8 cellular contexts compared by ENCODE assay signal in the genomic region with DNA sequence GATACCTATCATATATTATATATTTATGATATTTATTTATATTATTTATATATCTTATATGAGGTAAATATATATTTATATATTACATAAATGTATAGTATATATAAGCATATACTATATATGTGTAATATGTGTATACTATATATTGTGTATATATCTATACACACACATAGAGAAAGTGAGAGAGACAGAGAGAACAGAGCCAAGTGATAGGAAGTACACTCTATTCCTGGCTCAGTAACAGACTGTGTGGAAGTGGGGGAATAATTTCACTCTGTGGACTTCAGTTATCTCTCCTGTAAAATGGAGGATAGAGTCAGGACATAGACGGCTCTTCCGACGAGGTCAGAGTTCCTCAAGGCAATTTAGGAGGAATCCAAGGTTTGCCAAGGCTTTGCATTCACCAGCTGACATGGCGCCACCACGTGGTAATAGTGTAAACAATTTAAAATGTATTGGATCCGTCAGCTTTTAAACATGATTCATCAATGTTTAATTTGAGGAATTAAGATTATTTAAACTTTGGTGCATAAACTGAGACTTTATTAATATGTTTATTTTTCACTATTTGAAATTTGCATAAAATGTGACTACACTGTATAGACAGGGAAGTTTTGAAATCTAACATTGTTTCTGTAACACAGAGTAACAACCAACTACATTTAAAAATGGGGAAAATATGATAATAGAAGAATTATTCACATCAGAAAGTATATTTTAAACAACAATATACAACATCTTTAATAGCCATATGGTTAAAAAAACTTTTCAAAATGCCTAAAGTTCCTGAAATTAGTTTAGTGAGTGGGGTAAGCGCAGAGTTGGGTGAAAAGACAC.
A peak's percentile ranks its signal among the peaks of the same experiment; 100 is the strongest.
DNase-seq lines count a peak whose midpoint lies in the region; ATAC-seq, FAIRE-seq and TF ChIP-seq lines count a peak whose summit lies in the region.

No MANE protein-coding gene starts in this region.

- no peak for TF ChIP-seq POLR2A in Peyer's patch (IDR thresholded peaks at IDR 0.05)

- H3K36me3 Mint-ChIP-seq in CD8-positive, alpha-beta memory T cell, result peaks cover 0 to 2% (median 0%) of the 10 kb centered on the region in 3 donors
- H3K36me3 Mint-ChIP-seq in activated naive CD8-positive, alpha-beta T cell treated with anti-CD3 and anti-CD28 coated beads for 36 hours, result no peaks in the 10 kb centered on the region

- H3K4me1 ChIP-seq in CD8-positive, alpha-beta memory T cell (ENCODE audit: insufficient read depth, low read length), result no peaks in the 10 kb centered on the region
- H3K4me1 ChIP-seq in Peyer's patch, result no peaks in the 10 kb centered on the region

- peak; percentile 81 for ATAC-seq in GM18868 (IDR thresholded peaks at IDR 0.05; ENCODE audit: unreplicated experiment)
- peak; percentile 56 for ATAC-seq in HG03469 (IDR thresholded peaks at IDR 0.05; ENCODE audit: unreplicated experiment)

- FAIRE-seq in HTR-8/SVneo (lab: Jason Lieb, UNC), result no peak

- CTCF ChIA-PET in CD8-positive, alpha-beta memory T cell (lab: Charles Lee), result no interaction called here

- no peaks in the 10 kb centered on the region for H3K9me3 ChIP-seq in CD8-positive, alpha-beta memory T cell (ENCODE audit: low read length)
- no peaks in the 10 kb centered on the region for H3K9me3 ChIP-seq in Peyer's patch

- peaks cover 3 to 30% of the 10 kb centered on the region in 2 donors for H3K27me3 Mint-ChIP-seq in CD8-positive, alpha-beta memory T cell
- peaks cover 16% of the 10 kb centered on the region for H3K27me3 Mint-ChIP-seq in activated naive CD8-positive, alpha-beta T cell treated with anti-CD3 and anti-CD28 coated beads for 36 hours

- no peak overlapping the region for H3K27ac ChIP-seq in CD8-positive, alpha-beta memory T cell (ENCODE audit: low read depth, low read length)
- H3K27ac ChIP-seq in Peyer's patch, result no peak overlapping the region

- peak overlapping the region in 2 of 7 donors; percentile 24 to 45 for H3K4me3 Mint-ChIP-seq in CD8-positive, alpha-beta memory T cell
- H3K4me3 Mint-ChIP-seq in activated naive CD8-positive, alpha-beta T cell treated with anti-CD3 and anti-CD28 coated beads for 36 hours, result no peak overlapping the region

- H3K27me3 ChIP-seq in CD8-positive, alpha-beta memory T cell (ENCODE audit: insufficient read depth, low read length, poor library complexity, severe bottlenecking), result peaks cover 6% of the 10 kb centered on the region
- no peaks in the 10 kb centered on the region for H3K27me3 ChIP-seq in Peyer's patch

- TF ChIP-seq CTCF in Peyer's patch (IDR thresholded peaks at IDR 0.05), result peak in 5 of 6 experiments; percentile 20 to 57 (median 41)

- peaks cover 2 to 4% (median 3%) of the 10 kb centered on the region in 3 donors for H3K4me1 Mint-ChIP-seq in CD8-positive, alpha-beta memory T cell
- no peaks in the 10 kb centered on the region for H3K4me1 Mint-ChIP-seq in activated naive CD8-positive, alpha-beta T cell treated with anti-CD3 and anti-CD28 coated beads for 36 hours

- no peaks in the 10 kb centered on the region for H3K36me3 ChIP-seq in CD8-positive, alpha-beta memory T cell (ENCODE audit: insufficient read depth, low read length)
- H3K36me3 ChIP-seq in Peyer's patch, result no peaks in the 10 kb centered on the region

- no peak overlapping the region for H3K4me3 ChIP-seq in CD8-positive, alpha-beta memory T cell (ENCODE audit: low read length)
- H3K4me3 ChIP-seq in Peyer's patch, result no peak overlapping the region

- H3K9me3 Mint-ChIP-seq in CD8-positive, alpha-beta memory T cell, result no peaks in the 10 kb centered on the region
- H3K9me3 Mint-ChIP-seq in activated naive CD8-positive, alpha-beta T cell treated with anti-CD3 and anti-CD28 coated beads for 36 hours, result no peaks in the 10 kb centered on the region

- peak overlapping the region in 1 of 8 donors; percentile 40 for H3K27ac Mint-ChIP-seq in CD8-positive, alpha-beta memory T cell
- no peak overlapping the region for H3K27ac Mint-ChIP-seq in activated naive CD8-positive, alpha-beta T cell treated with anti-CD3 and anti-CD28 coated beads for 36 hours

- DNase-seq in CD8-positive, alpha-beta memory T cell, result peak; percentile 11 to 56 (median 22)
- DNase-seq in Peyer's patch, result peak in 2 of 3 donors; percentile 43 to 75
- peak; percentile 23 for DNase-seq in activated naive CD8-positive, alpha-beta T cell treated with anti-CD3 and anti-CD28 coated beads for 36 hours
- peak; percentile 40 for DNase-seq in iPS DF 19.7 (ENCODE audit: low read depth, low spot score)
- peak; percentile 11 for DNase-seq in stimulated activated CD4-positive, alpha-beta T cell treated with anti-CD3 and anti-CD28 coated beads, Interleukin-1b, Interleukin-23, amount 100 ng/mL, for 48 hours
- no peak for DNase-seq in HTR-8/SVneo (ENCODE audit: insufficient read length, low spot score)

- POLR2A ChIA-PET in CD8-positive, alpha-beta memory T cell (lab: Charles Lee), result no interaction called here
